Comparison of ENCODE assay signal across 1 cellular context in the genomic region with DNA sequence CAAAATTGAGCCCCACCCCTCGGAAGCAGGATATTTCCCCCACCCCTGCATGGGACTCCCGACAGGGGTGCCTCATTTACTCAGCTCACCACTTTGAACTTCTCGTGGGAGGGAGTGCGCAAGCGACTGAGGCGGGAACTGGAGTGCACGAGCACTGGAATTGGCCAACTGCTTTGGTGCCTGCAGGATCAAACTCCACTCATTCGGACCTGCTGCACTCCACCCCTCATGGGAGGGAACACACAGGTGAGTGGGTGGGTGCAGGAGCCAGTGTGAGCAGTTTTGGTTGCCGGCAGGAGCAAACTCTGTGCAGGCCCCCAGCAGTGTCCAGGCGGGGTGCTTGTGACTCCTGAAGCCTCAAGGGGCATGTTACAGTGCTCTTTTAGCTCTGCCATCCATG.
TF ChIP-seq lines count a peak whose summit lies in the region.

No MANE protein-coding gene starts in this region.

TF ChIP-seq in H1, 55 proteins besides CTCF, POLR2A, EP300 and RAD21:
- no peak for TF ChIP-seq NANOG (IDR thresholded peaks at IDR 0.05; ENCODE audit: insufficient read depth, low read depth, low read length, poor library complexity, severe bottlenecking)
- TF ChIP-seq FOSL1 (IDR thresholded peaks at IDR 0.05; ENCODE audit: insufficient read depth, low read depth, low read length): no peak
- TF ChIP-seq JUN (IDR thresholded peaks at IDR 0.05; ENCODE audit: low read depth, low read length): no peak
- no peak for TF ChIP-seq SIX5 (IDR thresholded peaks at IDR 0.05; ENCODE audit: low read depth, low read length)
- no peak for TF ChIP-seq CEBPB (IDR thresholded peaks at IDR 0.05; ENCODE audit: low read depth, low read length)
- no peak for TF ChIP-seq RXRA (IDR thresholded peaks at IDR 0.05; ENCODE audit: insufficient read depth, low read depth, low read length)
- TF ChIP-seq ZNF274 (IDR thresholded peaks at IDR 0.05; ENCODE audit: borderline replicate concordance, extremely low read depth, low read length): no peak
- no peak for TF ChIP-seq KDM5A (IDR thresholded peaks at IDR 0.05; ENCODE audit: low read length)
- no peak for TF ChIP-seq CHD1 (IDR thresholded peaks at IDR 0.05; ENCODE audit: low read depth, low read length)
- TF ChIP-seq SIRT6 (IDR thresholded peaks at IDR 0.05; ENCODE audit: low read length): no peak
- no peak for TF ChIP-seq SP4 (IDR thresholded peaks at IDR 0.05; ENCODE audit: low read length)
- TF ChIP-seq EGR1 (IDR thresholded peaks at IDR 0.05; ENCODE audit: borderline replicate concordance, low read depth, low read length): no peak
- no peak for TF ChIP-seq RFX5 (IDR thresholded peaks at IDR 0.05; ENCODE audit: borderline replicate concordance, low read depth, low read length)
- TF ChIP-seq CBX5 (IDR thresholded peaks at IDR 0.05; ENCODE audit: low read depth, low read length): no peak
- TF ChIP-seq CBX8 (IDR thresholded peaks at IDR 0.05; ENCODE audit: borderline replicate concordance, low read depth, low read length): no peak
